Comparison of ENCODE assay signal across 8 cellular contexts in the genomic region with DNA sequence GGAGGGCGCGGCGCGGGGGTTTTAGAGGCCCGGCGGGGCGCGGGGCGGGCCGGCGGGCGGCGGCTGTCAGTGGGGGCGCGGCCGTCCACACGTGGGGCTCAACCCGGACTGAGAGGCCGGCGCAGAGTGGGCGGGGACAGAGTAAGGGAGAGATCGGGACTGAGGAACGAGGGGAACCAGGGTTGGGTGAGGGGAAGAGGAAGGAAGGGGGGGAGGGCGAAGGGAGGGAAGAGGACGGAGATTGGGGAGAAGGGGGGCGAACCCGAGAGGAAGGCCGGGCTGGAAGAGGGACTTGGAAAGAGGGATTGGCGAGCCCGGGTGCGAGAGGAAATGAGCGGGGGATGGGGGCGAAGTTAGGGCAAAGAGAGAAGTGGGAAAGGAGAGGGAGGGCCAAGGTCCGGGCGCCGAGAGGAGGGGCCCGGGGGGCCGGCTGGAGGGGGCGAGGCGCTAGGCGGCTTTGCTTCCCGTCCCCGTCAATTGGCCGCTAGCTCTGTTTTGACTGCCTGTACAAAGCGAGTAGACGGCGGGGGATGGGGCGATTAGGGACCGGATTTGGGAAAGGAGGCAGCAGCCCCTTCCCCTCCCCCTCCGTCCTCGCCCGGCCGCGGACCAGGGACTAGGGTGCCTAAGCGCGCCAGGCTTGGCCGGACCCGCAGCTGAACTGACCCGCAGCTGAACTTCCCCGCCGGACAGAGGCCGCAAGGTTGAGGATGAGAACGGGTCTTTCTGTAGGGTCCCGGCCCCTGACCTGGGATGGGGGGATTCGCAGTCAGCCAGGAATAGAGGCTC. TPM values are rescaled to one million over a fixed set of nuclear protein-coding genes. Genes with fewer than 3 reads are reported as not detected.
A peak's percentile ranks its signal among the peaks of the same experiment; 100 is the strongest.
DNase-seq lines count a peak whose midpoint lies in the region; FAIRE-seq and TF ChIP-seq lines count a peak whose summit lies in the region.

No MANE protein-coding gene starts in this region.

- no peak for TF ChIP-seq CTCF in mammary epithelial cell (conservative IDR thresholded peaks at IDR 0.05 in 1 of 2, IDR thresholded peaks at IDR 0.05 in 1 of 2; ENCODE audit: extremely low read depth in 1 of 2, insufficient read depth in 1 of 2, low read depth in 1 of 2, low read length in 2 of 2)
- no peak for TF ChIP-seq CTCF in D721Med (IDR thresholded peaks at IDR 0.05; ENCODE audit: insufficient read depth, missing control alignments)

- no peak for FAIRE-seq in D721Med (lab: Jason Lieb, UNC)

- H3K4me3 ChIP-seq in mammary epithelial cell (replicated peaks in 1 of 3; ENCODE audit: insufficient read depth in 1 of 3, low read depth in 2 of 3, low read length in 3 of 3) (peak overlapping the region; percentile 72 to 97 (median 92)), thymus (ENCODE audit: low read length) (peak overlapping the region; percentile 31)

- WGBS in mammary epithelial cell (ENCODE audit: low coverage, missing lambda C conversion rate): 0% methylated on average over 4 of the region's 65 CpGs
- WGBS in thymus: 1% methylated on average over 65 of the region's 65 CpGs

- peak overlapping the region; percentile 98 for H3K4me2 ChIP-seq in mammary epithelial cell (ENCODE audit: insufficient read depth, low read depth, low read length)

- H3K27me3 ChIP-seq in mammary epithelial cell (ENCODE audit: insufficient read depth, low read length): no peaks in the 10 kb centered on the region
- peaks cover 33% of the 10 kb centered on the region for H3K27me3 ChIP-seq in thymus (ENCODE audit: control insufficient read depth, insufficient read depth)

- H3K27ac ChIP-seq in mammary epithelial cell (ENCODE audit: insufficient read depth, low read depth, low read length): peak overlapping the region; percentile 42
- H3K27ac ChIP-seq in thymus (ENCODE audit: low read depth): no peak overlapping the region

- H3K9ac ChIP-seq in mammary epithelial cell (ENCODE audit: insufficient read depth, low read length): peak overlapping the region; percentile 32

- H3K4me1 ChIP-seq in mammary epithelial cell (ENCODE audit: insufficient read depth, low read length) (peaks cover 18% of the 10 kb centered on the region), thymus (ENCODE audit: control insufficient read depth, insufficient read depth, low read length) (no peaks in the 10 kb centered on the region)

- dilution Hi-C loops in mammary epithelial cell (cut with HindIII; ENCODE audit: low sequenced_read_pairs): no loop called here

- BruUV-seq in mammary epithelial cell (replicated peaks; lab: Mats Ljungman, UMichigan): TSS peak; percentile 32

- CTCF ChIA-PET in mammary epithelial cell (lab: Charles Lee; ENCODE audit: low non-redundant PET): no interaction called here

- intact Hi-C loops in mammary epithelial cell (cut with micrococcal nuclease): loop anchor here (1.0 to 2.0 kb wide), 3 partner anchors 40 to 304 kb away; no protein-coding TSS in a partner anchor

- peaks cover 28% of the 10 kb centered on the region for H3K79me2 ChIP-seq in mammary epithelial cell (ENCODE audit: insufficient read depth, low read length)

- H3K9me3 ChIP-seq in mammary epithelial cell (replicated peaks; ENCODE audit: insufficient read depth, low read length) (no peaks in the 10 kb centered on the region), thymus (ENCODE audit: control insufficient read depth) (peaks cover 3% of the 10 kb centered on the region)

- in situ Hi-C loops in mammary epithelial cell (cut with MboI; ENCODE audit: low sequenced_read_pairs in 2 of 2): loop anchor here in 1 of 2 donors (25.0 kb wide), 1 partner anchor 124 kb away; no protein-coding TSS in a partner anchor

- peak overlapping the region; percentile 88 for H2AFZ ChIP-seq in mammary epithelial cell (ENCODE audit: low read depth, low read length)

- H4K20me1 ChIP-seq in mammary epithelial cell (ENCODE audit: insufficient read depth, low read length): no peaks in the 10 kb centered on the region

- H3K36me3 ChIP-seq in mammary epithelial cell (ENCODE audit: insufficient read depth, low read length): no peaks in the 10 kb centered on the region
- H3K36me3 ChIP-seq in thymus (ENCODE audit: control insufficient read depth, insufficient read depth): no peaks in the 10 kb centered on the region

- DNase-seq in Ammon's horn (ENCODE audit: low spot score): peak; percentile 3
- peak; percentile 10 for DNase-seq in KG1 (lab: John Stamatoyannopoulos, UW)
- DNase-seq in mammary epithelial cell: peak; percentile 80
- DNase-seq in left kidney (ENCODE audit: low read depth, low spot score): peak; percentile 95
- no peak for DNase-seq in DMS153 treated with DMSO at 0.1 percent for 48 hours (lab: John Stamatoyannopoulos, UW; ENCODE audit: unreplicated experiment)
- no peak for DNase-seq in stimulated activated CD4-positive, alpha-beta T cell treated with anti-CD3 and anti-CD28 coated beads, Interleukin-2, amount 100 ng/mL, for 48 hours
- no peak for DNase-seq in D721Med (ENCODE audit: insufficient read length, low spot score)

RNA-seq across cellular contexts. Expression of gene FBN2, which starts 0.4 kb away (rescaled TPM):
- 10 to 100 TPM; 45.2 to 68.1 TPM for total RNA-seq in mammary epithelial cell
- polyA plus RNA-seq in mammary epithelial cell (29.2 TPM), thymus (0.23 TPM)
- polyA minus RNA-seq in mammary epithelial cell: 140 TPM

Comparison
In these comparisons a context has a peak if more than half of its experiments do, and no peak if none do; other contexts are left out.
1. DNase-seq: peak in Ammon's horn (single experiment), KG1 (single experiment), mammary epithelial cell (single experiment) and left kidney (single experiment); none in DMS153 treated with DMSO at 0.1 percent for 48 hours (single experiment), stimulated activated CD4-positive, alpha-beta T cell treated with anti-CD3 and anti-CD28 coated beads, Interleukin-2, amount 100 ng/mL, for 48 hours (0 of 2) and D721Med (single experiment).
2. RNA of gene FBN2, which starts 0.4 kb away (polyA plus RNA-seq): 29.2 TPM in mammary epithelial cell (single experiment); 0.23 TPM in thymus (single experiment); every median in the first group is over 10 times any median in the second.